ENCODE assay signal across 8 cellular contexts in genomic region chr15:74428442-74428787, GRCh38. TPM values are rescaled to one million over a fixed set of nuclear protein-coding genes. Genes with fewer than 3 reads are reported as not detected.
DNase-seq lines count a peak whose midpoint lies in the region; ATAC-seq, FAIRE-seq and TF ChIP-seq lines count a peak whose summit lies in the region.

No MANE protein-coding gene starts in this region.

- no peak overlapping the region for H3K23ac ChIP-seq in IMR-90 (ENCODE audit: low read depth, low read length)

- no peaks in the 10 kb centered on the region for H3K9me2 ChIP-seq in PC-3 (replicated peaks; ENCODE audit: low read length)

- no peak overlapping the region for H3K4ac ChIP-seq in IMR-90 (ENCODE audit: low read depth, low read length)

- peaks cover 55% of the 10 kb centered on the region for H3K4me1 Mint-ChIP-seq in activated naive CD4-positive, alpha-beta T cell treated with anti-CD3 and anti-CD28 coated beads, Interleukin-2, amount 50 U/mL, for 24 hours
- H3K4me1 Mint-ChIP-seq in stimulated activated naive CD8-positive, alpha-beta T cell treated with anti-CD3 and anti-CD28 coated beads, Interleukin-15, amount 100 ng/mL, for 72 hours: peaks cover 94% of the 10 kb centered on the region

- BruUV-seq in IMR-90 (replicated peaks; lab: Mats Ljungman, UMichigan): no TSS peak
- BruUV-seq in K562 (replicated peaks; lab: Mats Ljungman, UMichigan): no TSS peak
- no TSS peak for BruUV-seq in PC-3 (replicated peaks; lab: Mats Ljungman, UMichigan)

- H4K8ac ChIP-seq in IMR-90 (ENCODE audit: low read depth in 2 of 2, low read length in 2 of 2): no peak overlapping the region

- no peak overlapping the region for H3K56ac ChIP-seq in IMR-90 (ENCODE audit: extremely low read depth, insufficient read depth, low read length)

- CTCF ChIA-PET in IMR-90 (lab: Yijun Ruan, JAX) (no interaction called here), K562 (lab: Yijun Ruan, JAX; ENCODE audit: low intra/inter-chr PET ratio) (no interaction called here), PC-3 (lab: Charles Lee) (no interaction called here)

- in situ Hi-C loops in IMR-90 (cut with MboI; ENCODE audit: low sequenced_read_pairs): no loop called here
- in situ Hi-C loops in K562 (cut with MboI): no loop called here

- H3K27ac ChIP-seq in IMR-90 (ENCODE audit: insufficient read depth, low read length) (no peak overlapping the region), K562 (ENCODE audit: extremely low read depth, low read depth, low read length) (no peak overlapping the region), PC-3 (ENCODE audit: low read length) (no peak overlapping the region)

- H3K79me2 ChIP-seq in K562 (ENCODE audit: control insufficient read depth, insufficient read depth, low read length) (peaks cover 98% of the 10 kb centered on the region), PC-3 (ENCODE audit: low read length) (peaks cover 100% of the 10 kb centered on the region)

- H3K4me2 ChIP-seq in IMR-90 (ENCODE audit: low read depth, low read length) (no peak overlapping the region), K562 (ENCODE audit: insufficient read depth, low read length) (no peak overlapping the region; the same call in 1 of the 2 replicates), PC-3 (ENCODE audit: low read length) (no peak overlapping the region)

- no peak overlapping the region; the same call in 1 of the 2 replicates for H4K91ac ChIP-seq in IMR-90 (ENCODE audit: insufficient read depth, low read depth, low read length)

- no peaks in the 10 kb centered on the region for H3K9me3 Mint-ChIP-seq in activated naive CD4-positive, alpha-beta T cell treated with anti-CD3 and anti-CD28 coated beads, Interleukin-2, amount 50 U/mL, for 24 hours
- no peaks in the 10 kb centered on the region for H3K9me3 Mint-ChIP-seq in stimulated activated naive CD8-positive, alpha-beta T cell treated with anti-CD3 and anti-CD28 coated beads, Interleukin-15, amount 100 ng/mL, for 72 hours

- intact Hi-C loops in IMR-90 (cut with micrococcal nuclease): no loop called here
- intact Hi-C loops in K562 (cut with micrococcal nuclease): no loop called here
- intact Hi-C loops in PC-3 (cut with micrococcal nuclease): no loop called here

- peak overlapping the region; percentile 9 for H2AK9ac ChIP-seq in IMR-90 (replicated peaks; ENCODE audit: low read depth, low read length, poor library complexity)

- no peak overlapping the region for H3K14ac ChIP-seq in IMR-90 (replicated peaks; ENCODE audit: low read depth, low read length)

- peaks cover 50% of the 10 kb centered on the region for H4K20me1 ChIP-seq in IMR-90 (ENCODE audit: insufficient read depth, low read length)
- peaks cover 43% of the 10 kb centered on the region for H4K20me1 ChIP-seq in K562 (replicated peaks; ENCODE audit: control insufficient read depth, insufficient read depth, low read length)
- H4K20me1 ChIP-seq in PC-3 (ENCODE audit: low read length): peaks cover 95% of the 10 kb centered on the region

- no peak overlapping the region for H2BK5ac ChIP-seq in IMR-90 (ENCODE audit: low read depth, low read length, poor library complexity, severe bottlenecking)

- 91% methylated on average over 3 of the region's 5 CpGs; no CpG with 5 or more reads in 1 of the 2 experiments for WGBS in IMR-90 (ENCODE audit: extremely low coverage in 2 of 2, insufficient read length in 1 of 2), 2 experiments
- WGBS in K562 (ENCODE audit: insufficient coverage, low coverage, missing lambda C conversion rate): 93% methylated on average over 3 of the region's 5 CpGs

- no peak for TF ChIP-seq CTCF in IMR-90 (conservative IDR thresholded peaks at IDR 0.05; ENCODE audit: low read depth, low read length)
- TF ChIP-seq CTCF in K562 (IDR thresholded peaks at IDR 0.05 in 2 of 3, conservative IDR thresholded peaks at IDR 0.05 in 1 of 3; ENCODE audit: insufficient read depth in 2 of 3, low read depth in 1 of 3, low read length in 3 of 3): no peak
- no peak for TF ChIP-seq CTCF in PC-3 (conservative IDR thresholded peaks at IDR 0.05; ENCODE audit: low read depth, low read length)

- H3F3A ChIP-seq in PC-3 (ENCODE audit: low read length, unreplicated experiment): no peaks in the 10 kb centered on the region

- no peak overlapping the region for H3K4me3 ChIP-seq in IMR-90 (ENCODE audit: insufficient read depth, low read depth, low read length)
- H3K4me3 ChIP-seq in K562: no peak overlapping the region
- H3K4me3 ChIP-seq in PC-3 (ENCODE audit: low read length): no peak overlapping the region

- no peak overlapping the region for H2BK120ac ChIP-seq in IMR-90 (ENCODE audit: low read depth, low read length)

- H3K36me3 Mint-ChIP-seq in activated naive CD4-positive, alpha-beta T cell treated with anti-CD3 and anti-CD28 coated beads, Interleukin-2, amount 50 U/mL, for 24 hours: peaks cover 27% of the 10 kb centered on the region

- H3K9me1 ChIP-seq in IMR-90 (ENCODE audit: insufficient read depth, low read length) (peaks cover 41% of the 10 kb centered on the region), K562 (ENCODE audit: control insufficient read depth, insufficient read depth, low read length) (no peaks in the 10 kb centered on the region)

- H3K4me1 ChIP-seq in IMR-90 (ENCODE audit: control insufficient read depth, insufficient read depth, low read length): peaks cover 25% of the 10 kb centered on the region
- peaks cover 73 to 83% of the 10 kb centered on the region in 2 experiments for H3K4me1 ChIP-seq in K562 (replicated peaks in 1 of 2; ENCODE audit: control insufficient read depth in 2 of 2, insufficient read depth in 2 of 2, low read length in 2 of 2)
- H3K4me1 ChIP-seq in PC-3 (ENCODE audit: insufficient read depth, low read length): peaks cover 50% of the 10 kb centered on the region

- TF ChIP-seq RAD21 in IMR-90 (IDR thresholded peaks at IDR 0.05; ENCODE audit: low read length): no peak
- no peak for TF ChIP-seq RAD21 in K562 (CRISPR knock-in tag; conservative IDR thresholded peaks at IDR 0.05 in 1 of 2, IDR thresholded peaks at IDR 0.05 in 1 of 2)

- no peaks in the 10 kb centered on the region for H3K36me3 ChIP-seq in IMR-90 (ENCODE audit: control insufficient read depth, insufficient read depth, low read length)
- peaks cover 46% of the 10 kb centered on the region for H3K36me3 ChIP-seq in K562 (ENCODE audit: control insufficient read depth, insufficient read depth, low read length)
- peaks cover 39% of the 10 kb centered on the region for H3K36me3 ChIP-seq in PC-3 (ENCODE audit: low read depth, low read length)

- ATAC-seq in IMR-90 (ENCODE audit: low read depth) (no peak), K562 (no peak), PC-3 (no peak), GM18517 (IDR thresholded peaks at IDR 0.05; ENCODE audit: unreplicated experiment) (no peak)
- ATAC-seq in stimulated activated naive CD8-positive, alpha-beta T cell treated with anti-CD3 and anti-CD28 coated beads, Interleukin-15, amount 100 ng/mL, for 72 hours: no peak

- FAIRE-seq in K562 (lab: Jason Lieb, UNC): no peak

- peaks cover 15 to 88% of the 10 kb centered on the region in 2 experiments; a peak in 3 of 4 replicates for H3K79me1 ChIP-seq in IMR-90 (ENCODE audit: low read depth in 1 of 2, low read length in 2 of 2)

- H2AFZ ChIP-seq in IMR-90 (replicated peaks; ENCODE audit: low read length, poor library complexity): no peak overlapping the region
- H2AFZ ChIP-seq in K562 (ENCODE audit: low read depth, low read length): no peak overlapping the region
- no peak overlapping the region for H2AFZ ChIP-seq in PC-3 (ENCODE audit: low read length)

- H3K18ac ChIP-seq in IMR-90 (ENCODE audit: low read depth, low read length): no peak overlapping the region

- H3K9ac ChIP-seq in IMR-90 (ENCODE audit: low read depth, low read length) (no peak overlapping the region), K562 (ENCODE audit: insufficient read depth in 1 of 2, low read depth in 2 of 2, low read length in 2 of 2) (peak overlapping the region; percentile 16 to 86; a peak in 2 of 4 replicates), PC-3 (ENCODE audit: low read length) (no peak overlapping the region)

- H2AK5ac ChIP-seq in IMR-90 (ENCODE audit: low read depth, low read length): no peak overlapping the region

- H4K5ac ChIP-seq in IMR-90 (ENCODE audit: low read depth, low read length): no peak overlapping the region

- peak overlapping the region; percentile 51 for H3K27ac Mint-ChIP-seq in activated naive CD4-positive, alpha-beta T cell treated with anti-CD3 and anti-CD28 coated beads, Interleukin-2, amount 50 U/mL, for 24 hours
- H3K27ac Mint-ChIP-seq in stimulated activated naive CD8-positive, alpha-beta T cell treated with anti-CD3 and anti-CD28 coated beads, Interleukin-15, amount 100 ng/mL, for 72 hours: peak overlapping the region; percentile 37 to 91

- no peaks in the 10 kb centered on the region for H3K27me3 Mint-ChIP-seq in activated naive CD4-positive, alpha-beta T cell treated with anti-CD3 and anti-CD28 coated beads, Interleukin-2, amount 50 U/mL, for 24 hours
- no peaks in the 10 kb centered on the region for H3K27me3 Mint-ChIP-seq in stimulated activated naive CD8-positive, alpha-beta T cell treated with anti-CD3 and anti-CD28 coated beads, Interleukin-15, amount 100 ng/mL, for 72 hours

- no peak overlapping the region for H2BK20ac ChIP-seq in IMR-90 (ENCODE audit: low read depth, low read length)

- H3K27me3 ChIP-seq in IMR-90 (ENCODE audit: control insufficient read depth, insufficient read depth, low read length) (no peaks in the 10 kb centered on the region), K562 (ENCODE audit: control insufficient read depth in 2 of 2, insufficient read depth in 2 of 2, low read length in 2 of 2) (no peaks in the 10 kb centered on the region), PC-3 (ENCODE audit: low read length) (no peaks in the 10 kb centered on the region)

- TF ChIP-seq EP300 in K562 (IDR thresholded peaks at IDR 0.05; ENCODE audit: low read length): no peak

- DNase-seq in activated naive CD4-positive, alpha-beta T cell treated with Interleukin-2 at 50 U/mL for 16 hours: no peak
- DNase-seq in IMR-90 (no peak), K562 (ENCODE audit: extremely low read depth in 1 of 4, low spot score in 3 of 4) (peak in 1 of 4 experiments; percentile 33), PC-3 (no peak), EL (no peak)
- DNase-seq in stimulated activated naive CD8-positive, alpha-beta T cell treated with anti-CD3 and anti-CD28 coated beads, Interleukin-15, amount 100 ng/mL, for 72 hours: no peak

- peak overlapping the region; percentile 94 for H3K4me3 Mint-ChIP-seq in activated naive CD4-positive, alpha-beta T cell treated with anti-CD3 and anti-CD28 coated beads, Interleukin-2, amount 50 U/mL, for 24 hours
- peak overlapping the region; percentile 1 to 46 for H3K4me3 Mint-ChIP-seq in stimulated activated naive CD8-positive, alpha-beta T cell treated with anti-CD3 and anti-CD28 coated beads, Interleukin-15, amount 100 ng/mL, for 72 hours

- dilution Hi-C loops in IMR-90 (cut with HindIII; ENCODE audit: low sequenced_read_pairs, unreplicated experiment): no loop called here

- TF ChIP-seq POLR2A in IMR-90 (IDR thresholded peaks at IDR 0.05; ENCODE audit: low read depth, low read length): no peak
- TF ChIP-seq POLR2A in K562 (conservative IDR thresholded peaks at IDR 0.05): no peak

- POLR2A ChIA-PET in IMR-90 (lab: Charles Lee; ENCODE audit: unreplicated experiment) (no interaction called here), K562 (lab: Yijun Ruan, JAX) (interaction anchor here (0.6 to 1.3 kb wide), 5 partner anchors 14 to 1181 kb away, joined by 3 to 6 read pairs (median 3); no protein-coding TSS in a partner anchor), PC-3 (lab: Charles Lee; ENCODE audit: unreplicated experiment) (no interaction called here)

- H2BK15ac ChIP-seq in IMR-90 (ENCODE audit: low read depth, low read length): no peak overlapping the region

- H3K9me3 ChIP-seq in IMR-90 (ENCODE audit: control insufficient read depth, insufficient read depth, low read length) (no peaks in the 10 kb centered on the region), K562 (replicated peaks; ENCODE audit: control insufficient read depth, insufficient read depth, low read depth, low read length) (no peaks in the 10 kb centered on the region), PC-3 (ENCODE audit: low read length) (no peaks in the 10 kb centered on the region)

RNA-seq across cellular contexts. Expression of gene SEMA7A, which starts 5.3 kb away (rescaled TPM):
- total RNA-seq in IMR-90 (2012; rRNA removed) (27.8 and 30.5 TPM in 2 replicates), K562 (2014; rRNA removed) (4.8 and 5.7 TPM in 2 replicates), K562 (2014; rRNA removed; fragmentation: Illumina TruSeq; extraction: Trizol) (1.7 and 3.3 TPM in 2 replicates), K562 (2015; rRNA removed; fragmentation: Illumina TruSeq; extraction: Trizol) (6.1 and 6.6 TPM in 2 replicates), K562 (2021) (6.2 and 6.8 TPM in 2 replicates), PC-3 (2014; rRNA removed) (74.9 and 75.9 TPM in 2 replicates)
- polyA plus RNA-seq in IMR-90 (2012; rRNA removed) (87.3 and 88.1 TPM in 2 replicates), K562 (2011; rRNA removed) (8.2 and 12.8 TPM in 2 replicates), K562 (2014; fragmentation: Illumina TruSeq; extraction: Trizol) (6.4 and 6.8 TPM in 2 replicates), K562 (2014; fragmentation: Nextera tagmentation; extraction: Ambion mirVana) (under 1 TPM in 1 of 2 experiments, not detected in 1; 0.04 TPM), K562 (2014; rRNA removed) (3.6 and 7.2 TPM in 2 replicates)
- 46.2 and 68.0 TPM in 2 replicates for polyA plus RNA-seq in IMR-90 (2012; cell fraction: cytosol; rRNA removed)
- 57.3 and 104 TPM in 2 replicates for polyA plus RNA-seq in IMR-90 (2012; cell fraction: nucleus; rRNA removed; ENCODE audit: low replicate concordance)
- total RNA-seq in K562 (2011; cell fraction: chromatin; rRNA removed; ENCODE audit: low replicate concordance): 17.2 and 52.5 TPM in 2 replicates
- total RNA-seq in K562 (2011; cell fraction: nucleolus; rRNA removed): 48.0 and 55.7 TPM in 2 replicates
- total RNA-seq in K562 (2011; cell fraction: nucleoplasm; rRNA removed): 32.8 and 33.4 TPM in 2 replicates
- 15.1 and 15.7 TPM in 2 replicates for polyA plus RNA-seq in K562 (2011; cell fraction: cytosol; rRNA removed)
- 24.4 and 28.1 TPM in 2 replicates for polyA plus RNA-seq in K562 (2011; cell fraction: nucleus; rRNA removed)
- polyA plus RNA-seq in K562 (2012): 12.7 and 16.6 TPM in 2 replicates
- 7.0 and 9.6 TPM in 2 replicates for polyA minus RNA-seq in K562 (2011; rRNA and poly(A)+ RNA removed)
- 8.2 and 10.7 TPM in 2 replicates for polyA minus RNA-seq in K562 (2011; cell fraction: cytosol; rRNA and poly(A)+ RNA removed)
- polyA minus RNA-seq in K562 (2011; cell fraction: nucleus; rRNA and poly(A)+ RNA removed): 8.9 and 13.2 TPM in 2 replicates

RNA-seq across cellular contexts. Expression of gene UBL7, which starts 32.5 kb away (rescaled TPM):
- 57.8 and 68.1 TPM in 2 replicates for total RNA-seq in IMR-90 (2012; rRNA removed)
- polyA plus RNA-seq in IMR-90 (2012; rRNA removed): 78.4 and 80.1 TPM in 2 replicates
- polyA plus RNA-seq in IMR-90 (2012; cell fraction: cytosol; rRNA removed): 64.2 and 85.0 TPM in 2 replicates
- polyA plus RNA-seq in IMR-90 (2012; cell fraction: nucleus; rRNA removed; ENCODE audit: low replicate concordance): 21.3 and 32.0 TPM in 2 replicates
- total RNA-seq in K562 (2011; cell fraction: chromatin; rRNA removed; ENCODE audit: low replicate concordance): 9.1 and 12.8 TPM in 2 replicates
- total RNA-seq in K562 (2011; cell fraction: nucleolus; rRNA removed): 12.8 and 16.2 TPM in 2 replicates
- 10.7 and 15.0 TPM in 2 replicates for total RNA-seq in K562 (2011; cell fraction: nucleoplasm; rRNA removed)
- total RNA-seq in K562 (2014; rRNA removed): 36.6 and 79.6 TPM in 2 replicates
- 26.2 and 29.3 TPM in 2 replicates for total RNA-seq in K562 (2014; rRNA removed; fragmentation: Illumina TruSeq; extraction: Trizol)
- 31.1 and 32.4 TPM in 2 replicates for total RNA-seq in K562 (2015; rRNA removed; fragmentation: Illumina TruSeq; extraction: Trizol)
- total RNA-seq in K562 (2021): 51.7 and 65.5 TPM in 2 replicates
- polyA plus RNA-seq in K562 (2011; rRNA removed): 63.4 and 64.7 TPM in 2 replicates
- 107 and 180 TPM in 2 replicates for polyA plus RNA-seq in K562 (2011; cell fraction: cytosol; rRNA removed)
- 29.7 and 35.7 TPM in 2 replicates for polyA plus RNA-seq in K562 (2011; cell fraction: nucleus; rRNA removed)
- polyA plus RNA-seq in K562 (2012): 41.6 and 62.1 TPM in 2 replicates
- polyA plus RNA-seq in K562 (2014; fragmentation: Illumina TruSeq; extraction: Trizol): 52.8 and 65.0 TPM in 2 replicates
- polyA plus RNA-seq in K562 (2014; fragmentation: Nextera tagmentation; extraction: Ambion mirVana): 10 to 100 TPM; 19.2 to 44.9 TPM
- 47.8 and 70.3 TPM in 2 replicates for polyA plus RNA-seq in K562 (2014; rRNA removed)
- polyA minus RNA-seq in K562 (2011; rRNA and poly(A)+ RNA removed): 40.5 and 52.2 TPM in 2 replicates
- polyA minus RNA-seq in K562 (2011; cell fraction: cytosol; rRNA and poly(A)+ RNA removed): 40.3 and 40.8 TPM in 2 replicates
- 8.6 and 10.9 TPM in 2 replicates for polyA minus RNA-seq in K562 (2011; cell fraction: nucleus; rRNA and poly(A)+ RNA removed)
- 46.1 and 57.1 TPM in 2 replicates for total RNA-seq in PC-3 (2014; rRNA removed)

Comparison
In these comparisons a context has a peak if more than half of its experiments do, and no peak if none do; other contexts are left out.
1. H3K9ac ChIP-seq: peak in K562 (2 of 2); none in IMR-90 (single experiment) and PC-3 (single experiment).